Comparison of ENCODE assay signal across 36 cellular contexts in genomic region chr6:164183556-164184123, GRCh38.
"Had no signal": no experiment of that assay in that cellular context is flagged by ENCODE, and none has a peak within 500 bp of the region (broad histone marks: within the 10 kb centered on the region; RNA-seq: fewer than 3 reads in every experiment).

No MANE protein-coding gene starts in this region.

- H3K4me3 Mint-ChIP-seq: activated B cell treated with CpG ODN at 0.5 μM for 24 hours; activated CD8-positive, alpha-beta memory T cell treated with anti-CD3 and anti-CD28 coated beads, Interleukin-2, amount 10 ng/mL, durations not matched to agents 7 days and 5 days; activated CD8-positive, alpha-beta T cell treated with anti-CD3 and anti-CD28 coated beads, Interleukin-2, amount 10 ng/mL, durations not matched to agents 7 days and 5 days; activated naive CD4-positive, alpha-beta T cell treated with anti-CD3 and anti-CD28 coated beads for 36 hours; activated naive CD4-positive, alpha-beta T cell treated with anti-CD3 and anti-CD28 coated beads, Interleukin-2, amount 50 U/mL, for 24 hours; activated naive CD8-positive, alpha-beta T cell treated with anti-CD3 and anti-CD28 coated beads for 36 hours; activated naive CD8-positive, alpha-beta T cell treated with anti-CD3 and anti-CD28 coated beads, Interleukin-2, amount 50 U/mL, for 24 hours; activated T-helper 1 cell treated with anti-CD3 and anti-CD28 coated beads, Interleukin-12 subunit alpha, Interleukin-12 subunit beta, Interleukin-2, Interleukin-4 antibody, amounts not matched to agents 30 ng/mL and 10 ng/mL and 1 ng/mL, durations not matched to agents 14 hours and 24 hours and 36 hours; central memory CD8-positive, alpha-beta T cell; dendritic cell treated with granulocyte-macrophage colony-stimulating factor and Interleukin-4, amounts not matched to agents 40 ng/mL and 50 ng/mL, for 4 days; endodermal cell; T-helper 17 cell; T-helper 2 cell treated with Interferon-gamma antibody and Interleukin-4, amounts not matched to agents 5 μg/mL and 100 μg/mL, for 36 hours had no signal

- ATAC-seq: activated CD4-positive, CD25-positive, alpha-beta regulatory T cell treated with anti-CD3 and anti-CD28 coated beads, Interleukin-2, amount 50 U/mL, for 24 hours; activated CD8-positive, alpha-beta memory T cell treated with anti-CD3 and anti-CD28 coated beads, Interleukin-2, amount 10 ng/mL, durations not matched to agents 7 days and 5 days; activated CD8-positive, alpha-beta T cell treated with anti-CD3 and anti-CD28 coated beads, Interleukin-2, amount 10 ng/mL, durations not matched to agents 7 days and 5 days; activated naive CD8-positive, alpha-beta T cell treated with anti-CD3 and anti-CD28 coated beads, Interleukin-2, amount 50 U/mL, for 24 hours; body of pancreas; esophagus mucosa; foreskin keratinocyte; gastrocnemius medialis; T-helper 17 cell had no signal

- H3K36me3 ChIP-seq: adrenal gland, breast epithelium, cardiac muscle cell, gastrocnemius medialis, WERI-Rb-1 had no signal

- H3K27me3 ChIP-seq: body of pancreas, breast epithelium, cardiac muscle cell, dorsolateral prefrontal cortex, foreskin keratinocyte, gastrocnemius medialis had no signal

- H3K9me3 ChIP-seq: adrenal gland, body of pancreas, breast epithelium, gastrocnemius medialis had no signal

- H3K27me3 Mint-ChIP-seq: activated B cell treated with CpG ODN at 0.5 μM for 24 hours; activated CD8-positive, alpha-beta memory T cell treated with anti-CD3 and anti-CD28 coated beads, Interleukin-2, amount 10 ng/mL, durations not matched to agents 7 days and 5 days; activated naive CD4-positive, alpha-beta T cell treated with anti-CD3 and anti-CD28 coated beads, Interleukin-2, amount 50 U/mL, for 24 hours; dendritic cell treated with granulocyte-macrophage colony-stimulating factor and Interleukin-4, amounts not matched to agents 40 ng/mL and 50 ng/mL, for 4 days had no signal

- H3K4me1 ChIP-seq: adrenal gland, body of pancreas, breast epithelium, foreskin keratinocyte, gastrocnemius medialis had no signal

- H3K27ac Mint-ChIP-seq: activated B cell treated with CpG ODN at 0.5 μM for 24 hours; activated CD8-positive, alpha-beta memory T cell treated with anti-CD3 and anti-CD28 coated beads, Interleukin-2, amount 10 ng/mL, durations not matched to agents 7 days and 5 days; activated CD8-positive, alpha-beta T cell treated with anti-CD3 and anti-CD28 coated beads, Interleukin-2, amount 10 ng/mL, durations not matched to agents 7 days and 5 days; activated naive CD4-positive, alpha-beta T cell treated with anti-CD3 and anti-CD28 coated beads for 36 hours; activated naive CD4-positive, alpha-beta T cell treated with anti-CD3 and anti-CD28 coated beads, Interleukin-2, amount 50 U/mL, for 24 hours; activated naive CD8-positive, alpha-beta T cell treated with anti-CD3 and anti-CD28 coated beads for 36 hours; activated naive CD8-positive, alpha-beta T cell treated with anti-CD3 and anti-CD28 coated beads, Interleukin-2, amount 50 U/mL, for 24 hours; activated T-helper 1 cell treated with anti-CD3 and anti-CD28 coated beads, Interleukin-12 subunit alpha, Interleukin-12 subunit beta, Interleukin-2, Interleukin-4 antibody, amounts not matched to agents 30 ng/mL and 10 ng/mL and 1 ng/mL, durations not matched to agents 14 hours and 24 hours and 36 hours; activated T-helper 2 cell treated with anti-CD3 and anti-CD28 coated beads, Interferon-gamma antibody, Interleukin-2, Interleukin-4, amounts not matched to agents 10 μg/mL and 5 μg/mL and 100 μg/mL, durations not matched to agents 14 hours and 24 hours and 36 hours; dendritic cell treated with granulocyte-macrophage colony-stimulating factor and Interleukin-4, amounts not matched to agents 40 ng/mL and 50 ng/mL, for 4 days; endodermal cell; T-helper 17 cell; T-helper 2 cell treated with Interferon-gamma antibody and Interleukin-4, amounts not matched to agents 5 μg/mL and 100 μg/mL, for 36 hours had no signal

- H3K36me3 Mint-ChIP-seq: activated CD8-positive, alpha-beta memory T cell treated with anti-CD3 and anti-CD28 coated beads, Interleukin-2, amount 10 ng/mL, durations not matched to agents 7 days and 5 days; activated naive CD4-positive, alpha-beta T cell treated with anti-CD3 and anti-CD28 coated beads, Interleukin-2, amount 50 U/mL, for 24 hours; activated naive CD8-positive, alpha-beta T cell treated with anti-CD3 and anti-CD28 coated beads for 36 hours had no signal

- DNase-seq: activated B cell treated with CpG ODN at 0.5 μM for 24 hours; activated CD4-positive, alpha-beta T cell treated with anti-CD3 and anti-CD28 coated beads for 48 hours; activated CD4-positive, alpha-beta T cell treated with anti-CD3 and anti-CD28 coated beads, Interleukin-2, amount 50 U/mL, for 1 hour; activated CD4-positive, alpha-beta T cell treated with anti-CD3 and anti-CD28 coated beads, Interleukin-2, amount 50 U/mL, for 48 hours; activated CD8-positive, alpha-beta memory T cell treated with anti-CD3 and anti-CD28 coated beads, Interleukin-2, amount 10 ng/mL, durations not matched to agents 7 days and 5 days; activated CD8-positive, alpha-beta memory T cell treated with anti-CD3 and anti-CD28 coated beads, Interleukin-2, amount 50 U/mL, for 4 hours; activated CD8-positive, alpha-beta T cell treated with anti-CD3 and anti-CD28 coated beads, Interleukin-2, amount 10 ng/mL, durations not matched to agents 7 days and 5 days; activated effector memory CD4-positive, alpha-beta T cell treated with anti-CD3 and anti-CD28 coated beads, Interleukin-2, amount 50 U/mL, for 16 hours; activated naive CD4-positive, alpha-beta T cell treated with anti-CD3 and anti-CD28 coated beads for 36 hours; activated naive CD8-positive, alpha-beta T cell treated with anti-CD3 and anti-CD28 coated beads for 36 hours; activated naive CD8-positive, alpha-beta T cell treated with anti-CD3 and anti-CD28 coated beads, Interleukin-2, amount 50 U/mL, for 24 hours; activated T-cell treated with anti-CD3 and anti-CD28 coated beads, Interleukin-2, amount 50 U/mL, for 1 hour; activated T-cell treated with anti-CD3 and anti-CD28 coated beads, Interleukin-2, amount 50 U/mL, for 48 hours; adrenal gland; aorta; body of pancreas; dorsolateral prefrontal cortex; effector memory CD4-positive, alpha-beta T cell; endodermal cell; foreskin keratinocyte; gastrocnemius medialis; T-helper 1 cell; T-helper 17 cell; T1000; WERI-Rb-1 had no signal

- H3K9me3 Mint-ChIP-seq: activated B cell treated with CpG ODN at 0.5 μM for 24 hours; activated naive CD4-positive, alpha-beta T cell treated with anti-CD3 and anti-CD28 coated beads for 36 hours; activated naive CD4-positive, alpha-beta T cell treated with anti-CD3 and anti-CD28 coated beads, Interleukin-2, amount 50 U/mL, for 24 hours; activated naive CD8-positive, alpha-beta T cell treated with anti-CD3 and anti-CD28 coated beads for 36 hours; activated naive CD8-positive, alpha-beta T cell treated with anti-CD3 and anti-CD28 coated beads, Interleukin-2, amount 50 U/mL, for 24 hours; activated T-helper 1 cell treated with anti-CD3 and anti-CD28 coated beads, Interleukin-12 subunit alpha, Interleukin-12 subunit beta, Interleukin-2, Interleukin-4 antibody, amounts not matched to agents 30 ng/mL and 10 ng/mL and 1 ng/mL, durations not matched to agents 14 hours and 24 hours and 36 hours; activated T-helper 2 cell treated with anti-CD3 and anti-CD28 coated beads, Interferon-gamma antibody, Interleukin-2, Interleukin-4, amounts not matched to agents 10 μg/mL and 5 μg/mL and 100 μg/mL, durations not matched to agents 14 hours and 24 hours and 36 hours; endodermal cell; T-helper 2 cell treated with Interferon-gamma antibody and Interleukin-4, amounts not matched to agents 5 μg/mL and 100 μg/mL, for 36 hours had no signal

- H3K27ac ChIP-seq: adrenal gland, body of pancreas, breast epithelium, cardiac muscle cell, coronary artery, foreskin keratinocyte, gastrocnemius medialis, WERI-Rb-1 had no signal

- H3K4me3 ChIP-seq: adrenal gland, body of pancreas, breast epithelium, cardiac muscle cell, coronary artery, dorsolateral prefrontal cortex, gastrocnemius medialis had no signal

- H3K4me1 Mint-ChIP-seq: activated B cell treated with CpG ODN at 0.5 μM for 24 hours; activated CD8-positive, alpha-beta memory T cell treated with anti-CD3 and anti-CD28 coated beads, Interleukin-2, amount 10 ng/mL, durations not matched to agents 7 days and 5 days; activated naive CD4-positive, alpha-beta T cell treated with anti-CD3 and anti-CD28 coated beads, Interleukin-2, amount 50 U/mL, for 24 hours; activated naive CD8-positive, alpha-beta T cell treated with anti-CD3 and anti-CD28 coated beads for 36 hours; activated naive CD8-positive, alpha-beta T cell treated with anti-CD3 and anti-CD28 coated beads, Interleukin-2, amount 50 U/mL, for 24 hours; central memory CD8-positive, alpha-beta T cell; T-helper 17 cell had no signal
